ENCODE assay signal across 22 cellular contexts in genomic region chr3:58398669-58399333, GRCh38.
"Had no signal": no experiment of that assay in that cellular context is flagged by ENCODE, and none has a peak within 500 bp of the region (broad histone marks: within the 10 kb centered on the region; RNA-seq: fewer than 3 reads in every experiment).

No MANE protein-coding gene starts in this region.

- H3K27ac Mint-ChIP-seq: activated naive CD8-positive, alpha-beta T cell; activated T-helper 1 cell treated with anti-CD3 and anti-CD28 coated beads, Interleukin-12 subunit alpha, Interleukin-12 subunit beta, Interleukin-2, Interleukin-4 antibody, amounts not matched to agents 30 ng/mL and 10 ng/mL and 1 ng/mL, durations not matched to agents 14 hours and 24 hours and 36 hours; neural progenitor cell; progenitor cell of endocrine pancreas; stimulated activated naive CD8-positive, alpha-beta T cell treated with anti-CD3 and anti-CD28 coated beads, Interleukin-15, amount 100 ng/mL, for 72 hours; T-helper 17 cell had no signal

- H3K27me3 Mint-ChIP-seq: activated naive CD8-positive, alpha-beta T cell; central memory CD8-positive, alpha-beta T cell; progenitor cell of endocrine pancreas; stimulated activated naive CD8-positive, alpha-beta T cell treated with anti-CD3 and anti-CD28 coated beads, Interleukin-15, amount 100 ng/mL, for 72 hours; T-helper 17 cell had no signal

- ATAC-seq: esophagus mucosa; left colon; stimulated activated naive CD8-positive, alpha-beta T cell treated with anti-CD3 and anti-CD28 coated beads, Interleukin-15, amount 100 ng/mL, for 72 hours; T-helper 17 cell had no signal

- H3K9me3 Mint-ChIP-seq: activated T-helper 1 cell treated with anti-CD3 and anti-CD28 coated beads, Interleukin-12 subunit alpha, Interleukin-12 subunit beta, Interleukin-2, Interleukin-4 antibody, amounts not matched to agents 30 ng/mL and 10 ng/mL and 1 ng/mL, durations not matched to agents 14 hours and 24 hours and 36 hours; central memory CD8-positive, alpha-beta T cell; neural progenitor cell; stimulated activated naive CD8-positive, alpha-beta T cell treated with anti-CD3 and anti-CD28 coated beads, Interleukin-15, amount 100 ng/mL, for 72 hours had no signal

- H3K4me3 ChIP-seq: coronary artery, lung, neural progenitor cell, skin epidermis, thoracic aorta had no signal

- H3K27me3 ChIP-seq: neural progenitor cell had no signal

- H3K9me3 ChIP-seq: thoracic aorta had no signal

- H3K4me1 ChIP-seq: neural progenitor cell had no signal

- DNase-seq: activated CD4-positive, alpha-beta T cell treated with anti-CD3 and anti-CD28 coated beads for 1 hour; activated CD8-positive, alpha-beta memory T cell treated with anti-CD3 and anti-CD28 coated beads for 24 hours; activated CD8-positive, alpha-beta memory T cell treated with anti-CD3 and anti-CD28 coated beads, Interleukin-2, amount 50 U/mL, for 48 hours; activated gamma-delta T cell treated with Interleukin-2 at 50 U/mL for 16 hours; amniotic stem cell; effector CD8-positive, alpha-beta T cell; left colon; midbrain; stimulated activated CD4-positive, alpha-beta T cell treated with anti-CD3 and anti-CD28 coated beads, Interleukin-2, amount 100 ng/mL, for 48 hours; stimulated activated naive CD8-positive, alpha-beta T cell treated with anti-CD3 and anti-CD28 coated beads, Interleukin-15, amount 100 ng/mL, for 72 hours; T-helper 17 cell had no signal

- H3K36me3 ChIP-seq: neural progenitor cell had no signal

- H3K4me1 Mint-ChIP-seq: central memory CD8-positive, alpha-beta T cell; stimulated activated naive CD8-positive, alpha-beta T cell treated with anti-CD3 and anti-CD28 coated beads, Interleukin-15, amount 100 ng/mL, for 72 hours; T-helper 17 cell had no signal

- H3K4me3 Mint-ChIP-seq: activated naive CD8-positive, alpha-beta T cell; activated T-helper 1 cell treated with anti-CD3 and anti-CD28 coated beads, Interleukin-12 subunit alpha, Interleukin-12 subunit beta, Interleukin-2, Interleukin-4 antibody, amounts not matched to agents 30 ng/mL and 10 ng/mL and 1 ng/mL, durations not matched to agents 14 hours and 24 hours and 36 hours; central memory CD8-positive, alpha-beta T cell; neural progenitor cell; stimulated activated naive CD8-positive, alpha-beta T cell treated with anti-CD3 and anti-CD28 coated beads, Interleukin-15, amount 100 ng/mL, for 72 hours; T-helper 17 cell had no signal

- H3K27ac ChIP-seq: coronary artery, neural progenitor cell, skin epidermis, thoracic aorta, VCaP had no signal
